ENCODE assay signal across 14 cellular contexts in the genomic region with DNA sequence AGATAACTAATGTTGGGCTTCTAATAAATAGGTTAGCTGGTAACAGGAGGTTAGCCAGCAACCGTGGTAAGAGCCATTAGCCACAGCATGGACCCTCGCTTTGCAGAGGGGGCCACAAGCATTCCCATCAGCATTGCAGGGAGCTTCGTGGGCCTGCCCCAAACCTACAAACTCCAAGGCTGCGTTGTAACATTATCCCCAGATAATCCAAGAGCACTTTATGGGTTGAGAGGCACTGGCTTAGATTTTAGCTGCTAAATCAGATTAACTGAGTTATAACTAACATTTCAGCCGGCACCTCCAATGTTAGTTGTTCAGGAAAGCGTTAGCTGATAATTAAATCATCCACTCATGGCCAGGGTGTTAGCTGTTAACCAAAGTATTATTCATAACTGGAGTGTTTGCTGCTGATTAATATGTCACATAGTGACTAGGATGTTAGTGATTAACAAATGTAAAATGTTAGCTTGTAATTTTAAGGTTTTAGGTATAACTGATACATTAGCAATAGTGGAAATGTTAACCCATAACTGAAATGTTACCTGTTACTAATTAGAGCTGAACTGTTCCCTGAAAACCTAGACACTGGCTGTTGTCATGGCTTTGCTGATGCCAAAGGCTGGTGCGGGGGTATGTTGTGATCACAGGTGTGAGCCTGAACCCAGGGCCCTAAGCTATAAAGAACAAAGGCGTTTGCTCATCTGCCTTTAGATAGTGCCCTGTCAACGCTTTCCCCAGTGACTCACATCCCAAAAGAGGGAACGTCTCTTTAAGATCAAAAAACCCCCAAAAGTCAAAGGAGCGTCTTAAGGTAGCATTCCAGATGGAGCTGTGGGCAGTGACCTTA. TPM values are rescaled to one million over a fixed set of nuclear protein-coding genes. Genes with fewer than 3 reads are reported as not detected.
A peak's percentile ranks its signal among the peaks of the same experiment; 100 is the strongest.
DNase-seq lines count a peak whose midpoint lies in the region; ATAC-seq and TF ChIP-seq lines count a peak whose summit lies in the region.
"Had no signal": no experiment of that assay in that cellular context is flagged by ENCODE, and none has a peak within 500 bp of the region (broad histone marks: within the 10 kb centered on the region; RNA-seq: fewer than 3 reads in every experiment).

No MANE protein-coding gene starts in this region.

- CTCF ChIA-PET in Panc1 (lab: Charles Lee) = interaction anchor here (0.6 to 1.3 kb wide), 2 partner anchors 10 to 255 kb away, joined by 3 to 5 read pairs; no protein-coding TSS in a partner anchor

- POLR2A ChIA-PET in Panc1 (lab: Charles Lee) = no interaction called here

- H3K27me3 ChIP-seq in Panc1 (ENCODE audit: control insufficient read depth, insufficient read depth, low read length) (no peaks in the 10 kb centered on the region), uterus (no peaks in the 10 kb centered on the region)

- no peak overlapping the region for H3K4me3 ChIP-seq in Panc1 (ENCODE audit: low read depth in 2 of 2, low read length in 2 of 2)
- no peak overlapping the region for H3K4me3 ChIP-seq in uterus
- H3K4me3 ChIP-seq: heart right ventricle had no signal

- no peaks in the 10 kb centered on the region for H3K36me3 Mint-ChIP-seq in natural killer cell
- peaks cover 25% of the 10 kb centered on the region for H3K36me3 Mint-ChIP-seq in T-helper 2 cell treated with Interferon-gamma antibody and Interleukin-4, amounts not matched to agents 5 μg/mL and 100 μg/mL, for 36 hours (ENCODE audit: low read depth)

- TF ChIP-seq CTCF in Panc1 (IDR thresholded peaks at IDR 0.05) = no peak
- TF ChIP-seq CTCF in natural killer cell (IDR thresholded peaks at IDR 0.05) = no peak
- TF ChIP-seq CTCF in uterus (IDR thresholded peaks at IDR 0.05) = no peak

- H3K4me3 Mint-ChIP-seq in natural killer cell = no peak overlapping the region
- H3K4me3 Mint-ChIP-seq in T-helper 2 cell treated with Interferon-gamma antibody and Interleukin-4, amounts not matched to agents 5 μg/mL and 100 μg/mL, for 36 hours = no peak overlapping the region
- H3K4me3 Mint-ChIP-seq: memory B cell had no signal

- H3K9me3 Mint-ChIP-seq in natural killer cell = no peaks in the 10 kb centered on the region
- H3K9me3 Mint-ChIP-seq in T-helper 2 cell treated with Interferon-gamma antibody and Interleukin-4, amounts not matched to agents 5 μg/mL and 100 μg/mL, for 36 hours = no peaks in the 10 kb centered on the region
- H3K9me3 Mint-ChIP-seq: memory B cell had no signal

- ATAC-seq in GM19463 (IDR thresholded peaks at IDR 0.05; ENCODE audit: unreplicated experiment) (peak; percentile 64), Panc1 (no peak), natural killer cell (no peak)
- ATAC-seq: heart right ventricle, right cardiac atrium had no signal

- no TSS peak for BruUV-seq in Panc1 (replicated peaks; lab: Mats Ljungman, UMichigan)

- H3K4me1 Mint-ChIP-seq in natural killer cell = peaks cover 7 to 10% of the 10 kb centered on the region in 2 donors
- peaks cover 1% of the 10 kb centered on the region for H3K4me1 Mint-ChIP-seq in T-helper 2 cell treated with Interferon-gamma antibody and Interleukin-4, amounts not matched to agents 5 μg/mL and 100 μg/mL, for 36 hours (ENCODE audit: low read depth)

- peak; percentile 64 for DNase-seq in D341Med (ENCODE audit: low spot score)
- no peak for DNase-seq in Panc1 (ENCODE audit: low read depth, low spot score)
- peak; percentile 84 for DNase-seq in kidney tubule cell (ENCODE audit: low spot score)
- DNase-seq in natural killer cell = no peak
- no peak for DNase-seq in nucleus accumbens (lab: John Stamatoyannopoulos, UW)
- no peak for DNase-seq in uterus
- DNase-seq in T-helper 2 cell treated with Interferon-gamma antibody and Interleukin-4, amounts not matched to agents 5 μg/mL and 100 μg/mL, for 36 hours (ENCODE audit: low spot score) = no peak
- DNase-seq: amygdala; effector CD4-positive, alpha-beta T cell; heart right ventricle; NCI-H2227 treated with DMSO at 0.1 percent for 48 hours had no signal

- peak overlapping the region in 1 of 2 donors; percentile 33 for H3K27ac Mint-ChIP-seq in natural killer cell
- no peak overlapping the region for H3K27ac Mint-ChIP-seq in T-helper 2 cell treated with Interferon-gamma antibody and Interleukin-4, amounts not matched to agents 5 μg/mL and 100 μg/mL, for 36 hours
- H3K27ac Mint-ChIP-seq: memory B cell had no signal

- intact Hi-C loops in Panc1 (cut with micrococcal nuclease; ENCODE audit: unreplicated experiment) (loop anchor here (10.0 kb wide), 1 partner anchor 54 kb away; a partner anchor contains a TSS), natural killer cell (cut with micrococcal nuclease) (no loop called here), uterus (cut with DNase I; ENCODE audit: low total_unique reads) (no loop called here)

- H3K9me3 ChIP-seq in Panc1 (ENCODE audit: control insufficient read depth, insufficient read depth, low read depth, low read length) = no peaks in the 10 kb centered on the region
- no peaks in the 10 kb centered on the region for H3K9me3 ChIP-seq in uterus
- H3K9me3 ChIP-seq: heart right ventricle had no signal

- peak overlapping the region; percentile 48 for H3K27ac ChIP-seq in Panc1 (ENCODE audit: low read length)
- peak overlapping the region in 1 of 2 donors; percentile 21 for H3K27ac ChIP-seq in uterus
- H3K27ac ChIP-seq: heart right ventricle had no signal

- no peaks in the 10 kb centered on the region for H3K36me3 ChIP-seq in Panc1 (ENCODE audit: control insufficient read depth, insufficient read depth, low read length)
- H3K36me3 ChIP-seq in uterus = no peaks in the 10 kb centered on the region

- in situ Hi-C loops in Panc1 (cut with HindIII; ENCODE audit: low pct_unique_long_range_greater_than_20kb, low sequenced_read_pairs) = no loop called here

- no peaks in the 10 kb centered on the region for H3K27me3 Mint-ChIP-seq in natural killer cell (ENCODE audit: low read depth in 2 of 2)
- H3K27me3 Mint-ChIP-seq in T-helper 2 cell treated with Interferon-gamma antibody and Interleukin-4, amounts not matched to agents 5 μg/mL and 100 μg/mL, for 36 hours (ENCODE audit: low read depth) = no peaks in the 10 kb centered on the region
- H3K27me3 Mint-ChIP-seq: memory B cell had no signal

- TF ChIP-seq POLR2A in uterus (IDR thresholded peaks at IDR 0.05) = no peak

- H3K4me1 ChIP-seq in Panc1 (ENCODE audit: control insufficient read depth, insufficient read depth, low read length) = peaks cover 77% of the 10 kb centered on the region
- peaks cover 0 to 3% of the 10 kb centered on the region in 2 donors for H3K4me1 ChIP-seq in uterus

RNA-seq across cellular contexts. Expression of a gene that starts 56.3 kb away (rescaled TPM):
- total RNA-seq in Panc1 (2021; ENCODE audit: unreplicated experiment) = 61.0 TPM
- 53.8 TPM for polyA plus RNA-seq in Panc1 (2012; ENCODE audit: insufficient read length)
- 10 to 100 TPM; 43.7 to 55.4 (median 50.1) TPM for total RNA-seq in natural killer cell
- total RNA-seq in uterus = 10 to 100 TPM; 15.9 to 37.5 (median 18.0) TPM

Comparison
In these comparisons a context has a peak if more than half of its experiments do, and no peak if none do; other contexts are left out.
1. DNase-seq: peak in D341Med (single experiment) and kidney tubule cell (single experiment); none in Panc1 (single experiment), natural killer cell (single experiment), nucleus accumbens (0 of 56), uterus (0 of 2) and T-helper 2 cell treated with Interferon-gamma antibody and Interleukin-4, amounts not matched to agents 5 μg/mL and 100 μg/mL, for 36 hours (single experiment).